ENCODE assay signal across 18 cellular contexts in the genomic region with DNA sequence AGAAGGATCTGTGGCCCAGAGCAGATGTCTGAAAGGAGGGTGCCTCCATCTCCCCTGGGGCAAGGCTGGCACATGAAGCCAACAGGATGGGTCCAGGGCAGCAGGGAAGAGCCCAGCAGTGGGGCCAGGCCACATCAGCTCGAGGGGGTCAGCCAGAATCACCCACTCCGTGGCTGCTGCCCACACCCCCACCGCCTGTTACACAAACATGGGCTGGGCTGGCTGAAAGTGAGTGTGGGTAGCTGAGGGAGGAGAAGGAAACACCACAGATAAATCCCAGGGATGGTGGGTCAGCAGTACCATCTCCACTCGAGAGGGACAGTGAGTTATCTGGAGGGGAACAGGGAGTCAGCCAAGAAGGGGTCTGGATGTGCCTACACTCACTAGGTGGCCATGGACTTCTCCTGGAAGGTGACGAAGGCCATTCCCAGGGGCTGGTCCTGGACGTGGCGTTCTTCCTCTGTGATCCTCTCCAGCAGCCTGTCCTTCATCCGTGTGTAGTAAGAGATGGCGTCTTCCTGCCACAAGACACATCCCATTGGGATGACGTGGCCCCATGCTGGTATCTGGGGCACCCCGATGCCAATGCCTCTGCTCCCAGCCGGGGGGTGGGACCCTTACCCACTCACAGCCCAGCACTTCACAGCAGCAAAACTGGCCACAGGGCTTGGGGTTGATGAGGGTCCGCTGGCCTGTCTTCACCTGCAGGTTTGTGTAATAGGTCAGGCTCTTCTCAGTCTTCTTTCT. TPM values are rescaled to one million over a fixed set of nuclear protein-coding genes. Genes with fewer than 3 reads are reported as not detected.
DNase-seq lines count a peak whose midpoint lies in the region; ATAC-seq and TF ChIP-seq lines count a peak whose summit lies in the region.
"Had no signal": no experiment of that assay in that cellular context is flagged by ENCODE, and none has a peak within 500 bp of the region (broad histone marks: within the 10 kb centered on the region; RNA-seq: fewer than 3 reads in every experiment).

No MANE protein-coding gene starts in this region.

- POLR2A ChIA-PET in activated CD8-positive, alpha-beta T cell treated with anti-CD3 and anti-CD28 coated beads for 36 hours (lab: Charles Lee) = interaction anchor here (1.0 to 1.1 kb wide), 2 partner anchors 10 to 43 kb away, joined by 3 to 6 read pairs; no protein-coding TSS in a partner anchor
- POLR2A ChIA-PET in activated CD8-positive, alpha-beta T cell treated with anti-CD3 and anti-CD28 coated beads, Interleukin-2, amount 10 ng/mL, durations not matched to agents 7 days and 5 days (lab: Charles Lee) = interaction anchor here (0.6 kb wide), 1 partner anchor 21 kb away, joined by 3 read pairs; no protein-coding TSS in a partner anchor
- POLR2A ChIA-PET in HEK293 (lab: Yijun Ruan, JAX) = no interaction called here

- DNase-seq in activated CD8-positive, alpha-beta T cell treated with anti-CD3 and anti-CD28 coated beads for 36 hours = no peak
- DNase-seq in activated CD8-positive, alpha-beta T cell treated with anti-CD3 and anti-CD28 coated beads, Interleukin-2, amount 10 ng/mL, durations not matched to agents 7 days and 5 days = no peak
- no peak for DNase-seq in dorsolateral prefrontal cortex
- no peak for DNase-seq in stimulated activated naive B cell treated with anti-CD40 and anti-IgM and Interleukin-4, amounts not matched to agents 10 μg/mL and 1 μg/mL and 100 μg/mL, for 72 hours
- no peak for DNase-seq in lower leg skin (ENCODE audit: low spot score in 2 of 2)
- DNase-seq in COR-L47 (lab: John Stamatoyannopoulos, UW) = no peak
- DNase-seq: BE2C; CD8-positive, alpha-beta memory T cell; DND-41; NCI-H2029; NCI-H510A; NCI-H82; PC-3 had no signal

- H3K27me3 ChIP-seq in dorsolateral prefrontal cortex = no peaks in the 10 kb centered on the region
- H3K27me3 ChIP-seq: BE2C had no signal

- H3K4me3 Mint-ChIP-seq in activated CD8-positive, alpha-beta T cell treated with anti-CD3 and anti-CD28 coated beads for 36 hours = no peak overlapping the region
- H3K4me3 Mint-ChIP-seq in activated CD8-positive, alpha-beta T cell treated with anti-CD3 and anti-CD28 coated beads, Interleukin-2, amount 10 ng/mL, durations not matched to agents 7 days and 5 days = no peak overlapping the region
- no peak overlapping the region for H3K4me3 Mint-ChIP-seq in stimulated activated naive B cell treated with anti-CD40 and anti-IgM and Interleukin-4, amounts not matched to agents 10 μg/mL and 1 μg/mL and 100 μg/mL, for 72 hours
- H3K4me3 Mint-ChIP-seq: CD8-positive, alpha-beta memory T cell had no signal

- H3K9me3 ChIP-seq in HEK293 (ENCODE audit: control insufficient read depth, insufficient read depth, low read depth, low read length) = no peaks in the 10 kb centered on the region
- H3K9me3 ChIP-seq: BE2C had no signal

- H3K27ac ChIP-seq in HEK293 (ENCODE audit: extremely low read depth, low read depth, low read length) = no peak overlapping the region
- H3K27ac ChIP-seq in dorsolateral prefrontal cortex = peak overlapping the region in 32 of 59 donors; percentile 2 to 78 (median 58)
- H3K27ac ChIP-seq: 22Rv1, RWPE1 had no signal

- peaks cover 31% of the 10 kb centered on the region for H3K4me1 Mint-ChIP-seq in activated CD8-positive, alpha-beta T cell treated with anti-CD3 and anti-CD28 coated beads for 36 hours (ENCODE audit: low read depth)
- peaks cover 29% of the 10 kb centered on the region for H3K4me1 Mint-ChIP-seq in activated CD8-positive, alpha-beta T cell treated with anti-CD3 and anti-CD28 coated beads, Interleukin-2, amount 10 ng/mL, durations not matched to agents 7 days and 5 days (ENCODE audit: low read depth)
- H3K4me1 Mint-ChIP-seq in stimulated activated naive B cell treated with anti-CD40 and anti-IgM and Interleukin-4, amounts not matched to agents 10 μg/mL and 1 μg/mL and 100 μg/mL, for 72 hours = peaks cover 14 to 18% of the 10 kb centered on the region in 2 donors

- no peaks in the 10 kb centered on the region for H3K9me3 Mint-ChIP-seq in activated CD8-positive, alpha-beta T cell treated with anti-CD3 and anti-CD28 coated beads for 36 hours
- no peaks in the 10 kb centered on the region for H3K9me3 Mint-ChIP-seq in activated CD8-positive, alpha-beta T cell treated with anti-CD3 and anti-CD28 coated beads, Interleukin-2, amount 10 ng/mL, durations not matched to agents 7 days and 5 days (ENCODE audit: insufficient read depth)
- no peaks in the 10 kb centered on the region for H3K9me3 Mint-ChIP-seq in stimulated activated naive B cell treated with anti-CD40 and anti-IgM and Interleukin-4, amounts not matched to agents 10 μg/mL and 1 μg/mL and 100 μg/mL, for 72 hours
- H3K9me3 Mint-ChIP-seq: CD8-positive, alpha-beta memory T cell had no signal

- H3K36me3 Mint-ChIP-seq in activated CD8-positive, alpha-beta T cell treated with anti-CD3 and anti-CD28 coated beads for 36 hours (ENCODE audit: low read depth) = peaks cover 42% of the 10 kb centered on the region
- peaks cover 79% of the 10 kb centered on the region for H3K36me3 Mint-ChIP-seq in activated CD8-positive, alpha-beta T cell treated with anti-CD3 and anti-CD28 coated beads, Interleukin-2, amount 10 ng/mL, durations not matched to agents 7 days and 5 days (ENCODE audit: low read depth)
- H3K36me3 Mint-ChIP-seq in stimulated activated naive B cell treated with anti-CD40 and anti-IgM and Interleukin-4, amounts not matched to agents 10 μg/mL and 1 μg/mL and 100 μg/mL, for 72 hours = peaks cover 32 to 48% of the 10 kb centered on the region in 2 donors

- H3K4me1 ChIP-seq in HEK293 (ENCODE audit: control insufficient read depth, insufficient read depth, low read length) = 0 out of 2 replicates have a peak, but pooled peaks cover 3% of the 10 kb centered on the region
- H3K4me1 ChIP-seq: BE2C had no signal

- intact Hi-C loops in activated CD8-positive, alpha-beta T cell treated with anti-CD3 and anti-CD28 coated beads for 36 hours (cut with micrococcal nuclease) = no loop called here
- intact Hi-C loops in dorsolateral prefrontal cortex (cut with DNase I) (no loop called here), lower leg skin (cut with DNase I; ENCODE audit: low total_unique reads) (no loop called here)

- ATAC-seq in activated CD8-positive, alpha-beta T cell treated with anti-CD3 and anti-CD28 coated beads for 36 hours = no peak
- no peak for ATAC-seq in activated CD8-positive, alpha-beta T cell treated with anti-CD3 and anti-CD28 coated beads, Interleukin-2, amount 10 ng/mL, durations not matched to agents 7 days and 5 days
- no peak for ATAC-seq in stimulated activated naive B cell treated with anti-CD40 and anti-IgM and Interleukin-4, amounts not matched to agents 10 μg/mL and 1 μg/mL and 100 μg/mL, for 72 hours (replicated peaks)
- no peak for ATAC-seq in HG02610 (IDR thresholded peaks at IDR 0.05; ENCODE audit: unreplicated experiment)
- ATAC-seq: HCT116, PC-3 had no signal

- 90 to 92% methylated on average over 13 of the region's 13 CpGs for WGBS in lower leg skin, 2 donors

- H3K4me3 ChIP-seq in HEK293 (ENCODE audit: low read depth, low read length) = no peak overlapping the region
- no peak overlapping the region for H3K4me3 ChIP-seq in dorsolateral prefrontal cortex
- H3K4me3 ChIP-seq in lower leg skin (ENCODE audit: low read depth, poor library complexity, severe bottlenecking) = no peak overlapping the region

- H3K27ac Mint-ChIP-seq in activated CD8-positive, alpha-beta T cell treated with anti-CD3 and anti-CD28 coated beads for 36 hours = peak overlapping the region; percentile 30
- H3K27ac Mint-ChIP-seq in activated CD8-positive, alpha-beta T cell treated with anti-CD3 and anti-CD28 coated beads, Interleukin-2, amount 10 ng/mL, durations not matched to agents 7 days and 5 days = no peak overlapping the region
- H3K27ac Mint-ChIP-seq in stimulated activated naive B cell treated with anti-CD40 and anti-IgM and Interleukin-4, amounts not matched to agents 10 μg/mL and 1 μg/mL and 100 μg/mL, for 72 hours = peak overlapping the region; percentile 37

- CTCF ChIA-PET in activated CD8-positive, alpha-beta T cell treated with anti-CD3 and anti-CD28 coated beads for 36 hours (lab: Charles Lee) = no interaction called here
- CTCF ChIA-PET in activated CD8-positive, alpha-beta T cell treated with anti-CD3 and anti-CD28 coated beads, Interleukin-2, amount 10 ng/mL, durations not matched to agents 7 days and 5 days (lab: Charles Lee) = no interaction called here
- CTCF ChIA-PET in HEK293 (lab: Yijun Ruan, JAX) = interaction anchor here (0.5 kb wide), 1 partner anchor 380 kb away, joined by 3 read pairs; no protein-coding TSS in a partner anchor

- TF ChIP-seq POLR2A in lower leg skin (IDR thresholded peaks at IDR 0.05) = no peak

- TF ChIP-seq CTCF in activated CD8-positive, alpha-beta T cell treated with anti-CD3 and anti-CD28 coated beads for 36 hours (IDR thresholded peaks at IDR 0.05) = no peak
- no peak for TF ChIP-seq CTCF in HEK293 (tag by site-specific recombination; IDR thresholded peaks at IDR 0.05)
- TF ChIP-seq CTCF in dorsolateral prefrontal cortex (IDR thresholded peaks at IDR 0.05 in 54 of 56, conservative IDR thresholded peaks at IDR 0.05 in 2 of 56; ENCODE audit: low read depth in 1 of 56, partially characterized antibody in 56 of 56) = no peak
- no peak for TF ChIP-seq CTCF in lower leg skin (IDR thresholded peaks at IDR 0.05)

- peaks cover 7 to 62% of the 10 kb centered on the region in 2 experiments; a peak in 2 of 3 replicates for H3K36me3 ChIP-seq in HEK293 (ENCODE audit: control insufficient read depth in 2 of 2, insufficient read depth in 1 of 2, low read length in 2 of 2)
- H3K36me3 ChIP-seq: BE2C had no signal

- H3K27me3 Mint-ChIP-seq in activated CD8-positive, alpha-beta T cell treated with anti-CD3 and anti-CD28 coated beads for 36 hours = no peaks in the 10 kb centered on the region
- no peaks in the 10 kb centered on the region for H3K27me3 Mint-ChIP-seq in activated CD8-positive, alpha-beta T cell treated with anti-CD3 and anti-CD28 coated beads, Interleukin-2, amount 10 ng/mL, durations not matched to agents 7 days and 5 days (ENCODE audit: low read depth)
- no peaks in the 10 kb centered on the region for H3K27me3 Mint-ChIP-seq in stimulated activated naive B cell treated with anti-CD40 and anti-IgM and Interleukin-4, amounts not matched to agents 10 μg/mL and 1 μg/mL and 100 μg/mL, for 72 hours
- H3K27me3 Mint-ChIP-seq: CD8-positive, alpha-beta memory T cell had no signal

RNA-seq across cellular contexts. Expression of a gene that starts 20.2 kb away (rescaled TPM):
- total RNA-seq in activated CD8-positive, alpha-beta T cell treated with anti-CD3 and anti-CD28 coated beads for 36 hours = 10 to 100 TPM; 51.4 to 54.6 TPM
- total RNA-seq in activated CD8-positive, alpha-beta T cell treated with anti-CD3 and anti-CD28 coated beads, Interleukin-2, amount 10 ng/mL, durations not matched to agents 7 days and 5 days = 10 to 100 TPM; 83.5 to 85.8 TPM
- total RNA-seq in dorsolateral prefrontal cortex (100 to 1,000 TPM in 94 of 120 experiments, 10 to 100 TPM in 26; 47.1 to 833 (median 180) TPM), lower leg skin (10 to 100 TPM; 29.1 to 49.1 (median 42.9) TPM)

RNA-seq across cellular contexts. Expression of a gene that starts 26.9 kb away (rescaled TPM):
- total RNA-seq in activated CD8-positive, alpha-beta T cell treated with anti-CD3 and anti-CD28 coated beads for 36 hours = under 1 TPM; 0.16 to 0.83 TPM
- total RNA-seq in activated CD8-positive, alpha-beta T cell treated with anti-CD3 and anti-CD28 coated beads, Interleukin-2, amount 10 ng/mL, durations not matched to agents 7 days and 5 days = not detected
- 1 to 10 TPM in 119 of 120 experiments, under 1 TPM in 1; 0.84 to 8.3 (median 3.3) TPM for total RNA-seq in dorsolateral prefrontal cortex
- total RNA-seq in lower leg skin = 1 to 10 TPM in 1 of 4 donors, under 1 TPM in 2, not detected in 1; 0.19 to 1.2 (median 0.39) TPM
- total RNA-seq: CD8-positive, alpha-beta memory T cell; PC-3 had no signal

RNA-seq across cellular contexts. Expression of a gene that starts 52.1 kb away (rescaled TPM):
- total RNA-seq in activated CD8-positive, alpha-beta T cell treated with anti-CD3 and anti-CD28 coated beads for 36 hours = 1 to 10 TPM; 2.1 to 3.6 TPM
- 1 to 10 TPM; 1.5 to 2.0 TPM for total RNA-seq in activated CD8-positive, alpha-beta T cell treated with anti-CD3 and anti-CD28 coated beads, Interleukin-2, amount 10 ng/mL, durations not matched to agents 7 days and 5 days
- total RNA-seq in dorsolateral prefrontal cortex (100 to 1,000 TPM in 79 of 120 experiments, 10 to 100 TPM in 41; 56.7 to 268 (median 111) TPM), lower leg skin (10 to 100 TPM; 42.9 to 62.7 (median 56.8) TPM)

Comparison
In these comparisons a context has a peak if more than half of its experiments do, and no peak if none do; other contexts are left out.
1. RNA of a gene that starts 52.1 kb away (total RNA-seq): 56.7 to 268 TPM in dorsolateral prefrontal cortex and 42.9 to 62.7 TPM in lower leg skin; 2.1 to 3.6 TPM in activated CD8-positive, alpha-beta T cell treated with anti-CD3 and anti-CD28 coated beads for 36 hours and 1.5 to 2.0 TPM in activated CD8-positive, alpha-beta T cell treated with anti-CD3 and anti-CD28 coated beads, Interleukin-2, amount 10 ng/mL, durations not matched to agents 7 days and 5 days; every median in the first group is over 4 times any median in the second.